In the genomic region with DNA sequence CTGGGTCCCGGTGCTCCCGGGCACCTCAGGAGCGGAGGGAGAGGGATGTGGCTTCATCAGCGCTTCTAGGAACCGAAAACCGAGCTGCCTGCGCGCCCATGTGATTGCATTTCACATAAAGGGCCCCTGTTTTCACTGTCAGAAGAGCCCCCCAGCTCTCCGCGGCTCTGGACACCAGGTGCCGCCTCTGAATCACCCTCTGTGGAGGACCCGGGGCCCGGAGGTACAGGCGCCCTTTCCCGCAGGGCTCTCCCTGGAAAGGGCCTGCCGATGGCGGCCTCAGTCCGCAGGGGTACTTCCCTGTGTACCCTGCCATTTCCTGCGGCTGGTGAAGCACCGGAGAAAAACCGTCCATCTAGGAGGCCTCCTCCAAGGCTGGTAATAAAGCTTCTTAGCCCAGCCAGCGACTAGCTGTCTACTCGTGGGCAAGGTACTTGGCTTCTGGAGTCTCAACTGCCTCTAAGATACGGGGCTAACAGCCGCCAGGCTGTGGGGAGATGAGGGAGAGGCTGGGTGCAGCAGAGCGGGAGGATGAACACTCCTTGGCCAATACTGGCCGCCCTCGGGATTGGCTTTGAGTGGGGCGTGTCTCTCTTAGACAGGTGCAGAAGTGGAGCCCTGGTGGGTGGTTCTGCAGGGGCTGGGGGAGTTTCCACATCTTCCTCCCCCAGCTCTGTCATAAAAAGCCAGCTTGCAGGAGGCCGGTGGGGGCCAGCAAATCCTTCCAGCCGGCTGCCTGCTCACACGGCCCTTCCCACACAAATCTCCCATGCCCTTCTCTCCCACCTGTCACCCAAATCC, we compare ENCODE assay signal across 8 cellular contexts. TPM values are rescaled to one million over a fixed set of nuclear protein-coding genes. Genes with fewer than 3 reads are reported as not detected.
DNase-seq lines count a peak whose midpoint lies in the region; ATAC-seq and TF ChIP-seq lines count a peak whose summit lies in the region.

No MANE protein-coding gene starts in this region.

- no peaks in the 10 kb centered on the region for H3K9me3 Mint-ChIP-seq in activated T-helper 17 cell treated with anti-CD3 and anti-CD28 coated beads, Interleukin-2, amount 50 U/mL, for 72 hours

- TF ChIP-seq POLR2A in body of pancreas (IDR thresholded peaks at IDR 0.05), result no peak

- no peaks in the 10 kb centered on the region for H3K36me3 ChIP-seq in body of pancreas (replicated peaks in 1 of 2; ENCODE audit: insufficient read depth in 1 of 2, low read depth in 2 of 2)

- DNase-seq in GM12865 (ENCODE audit: low read depth) (peak; percentile 69), NCI-H146 (lab: John Stamatoyannopoulos, UW) (peak; percentile 81), body of pancreas (no peak), sciatic nerve (ENCODE audit: low spot score) (no peak), NCI-H2081 (lab: John Stamatoyannopoulos, UW) (no peak)
- peak; percentile 22 for DNase-seq in stimulated activated CD8-positive, alpha-beta memory T cell treated with anti-CD3 and anti-CD28 coated beads, Interleukin-4, amount 100 ng/mL, for 24 hours (ENCODE audit: low read depth)

- peaks cover 46% of the 10 kb centered on the region for H3K4me1 Mint-ChIP-seq in activated T-helper 17 cell treated with anti-CD3 and anti-CD28 coated beads, Interleukin-2, amount 50 U/mL, for 72 hours

- H3K36me3 Mint-ChIP-seq in activated T-helper 17 cell treated with anti-CD3 and anti-CD28 coated beads, Interleukin-2, amount 50 U/mL, for 72 hours (ENCODE audit: low read depth), result peaks cover 68% of the 10 kb centered on the region

- peaks cover 17% of the 10 kb centered on the region for H3K4me1 ChIP-seq in body of pancreas

- H3K4me3 ChIP-seq in GM12865 (ENCODE audit: low read depth, low read length) (peak overlapping the region; percentile 97), body of pancreas (no peak overlapping the region)

- H3K27ac ChIP-seq in layer of hippocampus (ENCODE audit: low read depth, low read length) (peak overlapping the region; percentile 86), body of pancreas (no peak overlapping the region)

- H3K27me3 ChIP-seq in layer of hippocampus (ENCODE audit: control insufficient read depth, insufficient read depth, low read length) (peaks cover 2% of the 10 kb centered on the region), body of pancreas (peaks cover 0 to 16% of the 10 kb centered on the region in 2 donors)

- intact Hi-C loops in body of pancreas (cut with DNase I), result no loop called here
- intact Hi-C loops in sciatic nerve (cut with DNase I), result no loop called here

- H3K27ac Mint-ChIP-seq in activated T-helper 17 cell treated with anti-CD3 and anti-CD28 coated beads, Interleukin-2, amount 50 U/mL, for 72 hours, result peak overlapping the region; percentile 90

- 16 to 41% methylated on average over 14 to 32 of the region's 32 CpGs for WGBS in body of pancreas, 2 donors

- TF ChIP-seq CTCF in GM12865 (IDR thresholded peaks at IDR 0.05; ENCODE audit: insufficient read depth, low read depth, low read length, missing control alignments) (no peak), body of pancreas (IDR thresholded peaks at IDR 0.05) (no peak)

- H3K27me3 Mint-ChIP-seq in activated T-helper 17 cell treated with anti-CD3 and anti-CD28 coated beads, Interleukin-2, amount 50 U/mL, for 72 hours, result no peaks in the 10 kb centered on the region

- H3K4me3 Mint-ChIP-seq in activated T-helper 17 cell treated with anti-CD3 and anti-CD28 coated beads, Interleukin-2, amount 50 U/mL, for 72 hours, result peak overlapping the region; percentile 89

- peak; percentile 24 for ATAC-seq in activated T-helper 17 cell treated with anti-CD3 and anti-CD28 coated beads, Interleukin-2, amount 50 U/mL, for 72 hours (replicated peaks)
- ATAC-seq in body of pancreas (no peak), sciatic nerve (no peak)

- no peaks in the 10 kb centered on the region for H3K9me3 ChIP-seq in body of pancreas

RNA-seq across cellular contexts. Expression of a gene that starts 1.6 kb away (rescaled TPM):
- total RNA-seq in activated T-helper 17 cell treated with anti-CD3 and anti-CD28 coated beads, Interleukin-2, amount 50 U/mL, for 72 hours, result 10 to 100 TPM; 77.2 to 79.5 TPM
- total RNA-seq in body of pancreas, result 1 to 10 TPM; 1.6 to 4.7 TPM
- 7.5 TPM for total RNA-seq in sciatic nerve

RNA-seq across cellular contexts. Expression of a gene that starts 58.8 kb away (rescaled TPM):
- total RNA-seq in activated T-helper 17 cell treated with anti-CD3 and anti-CD28 coated beads, Interleukin-2, amount 50 U/mL, for 72 hours, result 10 to 100 TPM in 1 of 2 donors, 1 to 10 TPM in 1; 9.9 to 10.4 TPM
- total RNA-seq in body of pancreas (1 to 10 TPM; 4.9 to 7.9 TPM), sciatic nerve (8.5 TPM)

Comparison
In these comparisons a context has a peak if more than half of its experiments do, and no peak if none do; other contexts are left out.
1. DNase-seq: peak in GM12865 (single experiment), NCI-H146 (single experiment) and stimulated activated CD8-positive, alpha-beta memory T cell treated with anti-CD3 and anti-CD28 coated beads, Interleukin-4, amount 100 ng/mL, for 24 hours (single experiment); none in body of pancreas (0 of 4), sciatic nerve (single experiment) and NCI-H2081 (0 of 2).